Comparison of ENCODE assay signal across 29 cellular contexts in genomic region chr5:169534939-169535338, GRCh38.
"Had no signal": no experiment of that assay in that cellular context is flagged by ENCODE, and none has a peak within 500 bp of the region (broad histone marks: within the 10 kb centered on the region; RNA-seq: fewer than 3 reads in every experiment).

No MANE protein-coding gene starts in this region.

- DNase-seq: activated B cell treated with CpG ODN at 0.5 μM for 24 hours; activated CD4-positive, alpha-beta T cell treated with anti-CD3 and anti-CD28 coated beads for 48 hours; activated CD4-positive, alpha-beta T cell treated with anti-CD3 and anti-CD28 coated beads, Interleukin-2, amount 50 U/mL, for 1 hour; activated CD4-positive, alpha-beta T cell treated with anti-CD3 and anti-CD28 coated beads, Interleukin-2, amount 50 U/mL, for 48 hours; activated CD8-positive, alpha-beta memory T cell treated with anti-CD3 and anti-CD28 coated beads for 24 hours; activated CD8-positive, alpha-beta T cell treated with anti-CD3 and anti-CD28 coated beads for 36 hours; activated gamma-delta T cell; activated naive CD4-positive, alpha-beta T cell; activated naive CD4-positive, alpha-beta T cell treated with anti-CD3 and anti-CD28 coated beads, Interleukin-2, amount 10 ng/mL, durations not matched to agents 7 days and 5 days; activated naive CD8-positive, alpha-beta T cell treated with anti-CD3 and anti-CD28 coated beads, Interleukin-2, amount 10 ng/mL, durations not matched to agents 7 days and 5 days; activated T-cell treated with anti-CD3 and anti-CD28 coated beads, Interleukin-2, amount 50 U/mL, for 4 hours; amniotic stem cell; anterior cingulate cortex; body of pancreas; caudate nucleus; cortex of kidney; dermis blood vessel endothelial cell; effector CD4-positive, alpha-beta T cell; foreskin keratinocyte; gastrocnemius medialis; T-helper 1 cell; T-helper 17 cell; T1000; WERI-Rb-1 had no signal

- H3K36me3 ChIP-seq: gastrocnemius medialis, WERI-Rb-1 had no signal

- H3K9me3 ChIP-seq: body of pancreas, gastrocnemius medialis had no signal

- H3K27ac ChIP-seq: body of pancreas, epithelial cell of prostate, foreskin keratinocyte, gastrocnemius medialis, WERI-Rb-1 had no signal

- H3K4me1 ChIP-seq: body of pancreas, foreskin keratinocyte, gastrocnemius medialis had no signal

- H3K27me3 ChIP-seq: body of pancreas, gastrocnemius medialis had no signal

- ATAC-seq: activated CD4-positive, CD25-positive, alpha-beta regulatory T cell treated with anti-CD3 and anti-CD28 coated beads, Interleukin-2, amount 50 U/mL, for 24 hours; activated CD8-positive, alpha-beta T cell treated with anti-CD3 and anti-CD28 coated beads for 36 hours; activated naive CD4-positive, alpha-beta T cell treated with anti-CD3 and anti-CD28 coated beads, Interleukin-2, amount 50 U/mL, for 72 hours; activated T-cell treated with anti-CD3 and anti-CD28 coated beads, Interleukin-2, amount 50 U/mL, for 4 hours; body of pancreas; esophagus mucosa; foreskin keratinocyte; gastrocnemius medialis; SK-N-SH treated with all-trans-retinoic acid at 6 μM for 48 hours; T-helper 17 cell had no signal

- H3K4me3 ChIP-seq: body of pancreas, gastrocnemius medialis had no signal
